Comparison of ENCODE assay signal across 8 cellular contexts in genomic region chr19:49689133-49690072, GRCh38. TPM values are rescaled to one million over a fixed set of nuclear protein-coding genes. Genes with fewer than 3 reads are reported as not detected.
DNase-seq lines count a peak whose midpoint lies in the region; ATAC-seq and TF ChIP-seq lines count a peak whose summit lies in the region.

Gene ADM5 (plus strand): TSS chr19:49689594. CDS start chr19:49689838, 244 bp downstream.

- DNase-seq in G401 (ENCODE audit: low spot score) (peak; percentile 84), NCI-H2227 (lab: John Stamatoyannopoulos, UW; ENCODE audit: unreplicated experiment) (peak; percentile 62), right atrium auricular region (ENCODE audit: low spot score) (no peak), retina (peak; percentile 74), OCI-M1 (lab: John Stamatoyannopoulos, UW) (no peak)

- H3K27me3 ChIP-seq in right atrium auricular region = no peaks in the 10 kb centered on the region

- H3K9me3 ChIP-seq in right atrium auricular region = no peaks in the 10 kb centered on the region

- peak within 1 kb of the TSS; percentile 36 to 51 for H3K4me3 ChIP-seq in right atrium auricular region

- H3K4me1 ChIP-seq in right atrium auricular region = peaks cover 0 to 63% of the 10 kb centered on the region in 2 donors

- H3K4me1 Mint-ChIP-seq in activated naive CD8-positive, alpha-beta T cell (ENCODE audit: low read depth) = peaks cover 32% of the 10 kb centered on the region

- TF ChIP-seq CTCF in right atrium auricular region (IDR thresholded peaks at IDR 0.05) = peak; percentile 21 to 70

- peaks cover 26% of the 10 kb centered on the region for H3K36me3 ChIP-seq in right atrium auricular region

- in situ Hi-C loops in G401 (cut with HindIII; ENCODE audit: low sequenced_read_pairs) = no loop called here

- peaks cover 2% of the 10 kb centered on the region for H3K27me3 Mint-ChIP-seq in activated naive CD8-positive, alpha-beta T cell

- no peaks in the 10 kb centered on the region for H3K9me3 Mint-ChIP-seq in activated naive CD8-positive, alpha-beta T cell (ENCODE audit: low read depth)

- ATAC-seq in GM19351 (IDR thresholded peaks at IDR 0.05; ENCODE audit: unreplicated experiment) (no peak), HG02678 (IDR thresholded peaks at IDR 0.05; ENCODE audit: unreplicated experiment) (no peak)

- peak within 1 kb of the TSS; percentile 87 for H3K4me3 Mint-ChIP-seq in activated naive CD8-positive, alpha-beta T cell

- H3K27ac Mint-ChIP-seq in activated naive CD8-positive, alpha-beta T cell = peak within 1 kb of the TSS; percentile 72

- peak within 1 kb of the TSS; percentile 30 to 43 for H3K27ac ChIP-seq in right atrium auricular region

- no peaks in the 10 kb centered on the region for H3K36me3 Mint-ChIP-seq in activated naive CD8-positive, alpha-beta T cell

RNA-seq across cellular contexts. Expression of gene ADM5, which starts in this region (rescaled TPM):
- total RNA-seq in G401 (2014; rRNA removed; shearing (Covaris generic)) = 1.1 and 1.7 TPM in 2 replicates
- under 1 TPM in 1 of 2 donors, not detected in 1; 0.43 TPM for total RNA-seq in right atrium auricular region

Comparison
In these comparisons a context has a peak if more than half of its experiments do, and no peak if none do; other contexts are left out.
1. DNase-seq: peak in G401 (single experiment), NCI-H2227 (single experiment) and retina (single experiment); none in right atrium auricular region (single experiment) and OCI-M1 (single experiment).